Comparison of ENCODE assay signal across 2 cellular contexts in genomic region chr19:47920107-47920506, GRCh38.
A peak's percentile ranks its signal among the peaks of the same experiment; 100 is the strongest.
TF ChIP-seq lines count a peak whose summit lies in the region.

No MANE protein-coding gene starts in this region.

TF ChIP-seq in A549, 52 proteins besides CTCF, POLR2A, EP300 and RAD21:
- peak in 1 of 2 experiments; percentile 38; a peak in 1 of 4 replicates for TF ChIP-seq CEBPB (IDR thresholded peaks at IDR 0.05)
- peak; percentile 28; the same call in 1 of the 3 replicates for TF ChIP-seq SMC3 (IDR thresholded peaks at IDR 0.05)
- TF ChIP-seq MAX (IDR thresholded peaks at IDR 0.05): 0 out of 2 replicates have a peak, but pooled peaks have one; percentile 28

TF ChIP-seq in K562, 482 proteins besides CTCF, POLR2A, EP300 and RAD21:
- TF ChIP-seq MAZ (CRISPR knock-in tag; conservative IDR thresholded peaks at IDR 0.05 in 1 of 2, IDR thresholded peaks at IDR 0.05 in 1 of 2): peak in 1 of 2 experiments; percentile 81; a peak in 2 of 4 replicates
- TF ChIP-seq KDM1A (IDR thresholded peaks at IDR 0.05): peak; percentile 14 to 24; a peak in 1 of 4 replicates
- TF ChIP-seq PHF21A (IDR thresholded peaks at IDR 0.05; ENCODE audit: borderline replicate concordance, low read depth): peak; percentile 67; the same call in 1 of the 2 replicates
- TF ChIP-seq SRF (CRISPR knock-in tag; IDR thresholded peaks at IDR 0.05): peak in 1 of 2 experiments; percentile 68; a peak in 2 of 4 replicates
